Comparison of ENCODE assay signal across 8 cellular contexts in genomic region chr1:66336641-66336991, GRCh38.
DNase-seq lines count a peak whose midpoint lies in the region; ATAC-seq and TF ChIP-seq lines count a peak whose summit lies in the region.

No MANE protein-coding gene starts in this region.

- H3K4me3 ChIP-seq in lower lobe of right lung (peak overlapping the region; percentile 65), thoracic aorta (peak overlapping the region; percentile 79), HAP-1 (no peak overlapping the region), mesendoderm (ENCODE audit: low read length) (no peak overlapping the region)

- H2BK15ac ChIP-seq in mesendoderm (replicated peaks; ENCODE audit: low read depth), result no peak overlapping the region

- peak overlapping the region; percentile 98 for H3K4me3 Mint-ChIP-seq in activated naive CD4-positive, alpha-beta T cell treated with anti-CD3 and anti-CD28 coated beads, Interleukin-2, amount 10 ng/mL, durations not matched to agents 7 days and 5 days
- H3K4me3 Mint-ChIP-seq in activated T-helper 17 cell treated with anti-CD3 and anti-CD28 coated beads, Interleukin-2, amount 50 U/mL, for 72 hours, result peak overlapping the region; percentile 86

- H4K5ac ChIP-seq in mesendoderm (ENCODE audit: low read length), result no peak overlapping the region

- H3K27me3 Mint-ChIP-seq in activated naive CD4-positive, alpha-beta T cell treated with anti-CD3 and anti-CD28 coated beads, Interleukin-2, amount 10 ng/mL, durations not matched to agents 7 days and 5 days, result no peaks in the 10 kb centered on the region
- H3K27me3 Mint-ChIP-seq in activated T-helper 17 cell treated with anti-CD3 and anti-CD28 coated beads, Interleukin-2, amount 50 U/mL, for 72 hours, result no peaks in the 10 kb centered on the region

- H3K9ac ChIP-seq in mesendoderm (ENCODE audit: low read length), result no peak overlapping the region

- no peak overlapping the region for H3K56ac ChIP-seq in mesendoderm (ENCODE audit: low read length)

- H3K79me2 ChIP-seq in mesendoderm (ENCODE audit: control insufficient read depth, insufficient read depth, low read length), result peaks cover 25% of the 10 kb centered on the region

- H2BK120ac ChIP-seq in mesendoderm (ENCODE audit: low read depth, low read length), result no peak overlapping the region

- peaks cover 51% of the 10 kb centered on the region for H3K4me1 Mint-ChIP-seq in activated naive CD4-positive, alpha-beta T cell treated with anti-CD3 and anti-CD28 coated beads, Interleukin-2, amount 10 ng/mL, durations not matched to agents 7 days and 5 days
- peaks cover 12% of the 10 kb centered on the region for H3K4me1 Mint-ChIP-seq in activated T-helper 17 cell treated with anti-CD3 and anti-CD28 coated beads, Interleukin-2, amount 50 U/mL, for 72 hours

- no peak overlapping the region for H3K23ac ChIP-seq in mesendoderm (ENCODE audit: low read length)

- no CpG with 5 or more reads among the region's 2 CpGs for WGBS in mesendoderm (ENCODE audit: extremely low coverage, insufficient coverage, low lambda C conversion rate)

- in situ Hi-C loops in HAP-1 (cut with MboI; ENCODE audit: low sequenced_read_pairs), result no loop called here

- CTCF ChIA-PET in activated naive CD4-positive, alpha-beta T cell treated with anti-CD3 and anti-CD28 coated beads, Interleukin-2, amount 10 ng/mL, durations not matched to agents 7 days and 5 days (lab: Charles Lee), result interaction anchor here (1.0 to 3.1 kb wide), 8 partner anchors 10 to 109 kb away, joined by 3 to 13 read pairs (median 8); no protein-coding TSS in a partner anchor

- H3K27ac ChIP-seq in lower lobe of right lung (peak overlapping the region; percentile 84), thoracic aorta (peak overlapping the region in 1 of 2 donors; percentile 43), mesendoderm (ENCODE audit: low read depth, low read length) (no peak overlapping the region)

- no peaks in the 10 kb centered on the region for H3K9me3 Mint-ChIP-seq in activated naive CD4-positive, alpha-beta T cell treated with anti-CD3 and anti-CD28 coated beads, Interleukin-2, amount 10 ng/mL, durations not matched to agents 7 days and 5 days
- no peaks in the 10 kb centered on the region for H3K9me3 Mint-ChIP-seq in activated T-helper 17 cell treated with anti-CD3 and anti-CD28 coated beads, Interleukin-2, amount 50 U/mL, for 72 hours

- peaks cover 5% of the 10 kb centered on the region for H3K79me1 ChIP-seq in mesendoderm (ENCODE audit: low read length)

- H3K4ac ChIP-seq in mesendoderm (ENCODE audit: low read depth, low read length), result no peak overlapping the region

- no peak overlapping the region for H3K4me2 ChIP-seq in mesendoderm (ENCODE audit: low read length)

- no peak for TF ChIP-seq CTCF in lower lobe of right lung (IDR thresholded peaks at IDR 0.05)
- no peak for TF ChIP-seq CTCF in thoracic aorta (IDR thresholded peaks at IDR 0.05)

- intact Hi-C loops in lower lobe of right lung (cut with DNase I), result no loop called here

- H3K36me3 ChIP-seq in lower lobe of right lung (no peaks in the 10 kb centered on the region), thoracic aorta (no peaks in the 10 kb centered on the region), HAP-1 (replicated peaks) (no peaks in the 10 kb centered on the region), mesendoderm (ENCODE audit: control insufficient read depth, insufficient read depth, low read length) (no peaks in the 10 kb centered on the region)

- H4K8ac ChIP-seq in mesendoderm (ENCODE audit: low read depth, low read length), result no peak overlapping the region

- no peak for DNase-seq in activated naive CD4-positive, alpha-beta T cell treated with anti-CD3 and anti-CD28 coated beads, Interleukin-2, amount 10 ng/mL, durations not matched to agents 7 days and 5 days
- no peak for DNase-seq in activated naive CD4-positive, alpha-beta T cell (lab: John Stamatoyannopoulos, UW)
- DNase-seq in lower lobe of right lung, result no peak
- no peak for DNase-seq in thoracic aorta (ENCODE audit: low spot score)
- no peak for DNase-seq in HAP-1 (ENCODE audit: low spot score in 2 of 2)
- DNase-seq in mesendoderm, result no peak

- H3K36me3 Mint-ChIP-seq in activated naive CD4-positive, alpha-beta T cell treated with anti-CD3 and anti-CD28 coated beads, Interleukin-2, amount 10 ng/mL, durations not matched to agents 7 days and 5 days, result peaks cover 57% of the 10 kb centered on the region
- peaks cover 97% of the 10 kb centered on the region for H3K36me3 Mint-ChIP-seq in activated T-helper 17 cell treated with anti-CD3 and anti-CD28 coated beads, Interleukin-2, amount 50 U/mL, for 72 hours (ENCODE audit: low read depth)

- ATAC-seq in activated T-helper 17 cell treated with anti-CD3 and anti-CD28 coated beads, Interleukin-2, amount 50 U/mL, for 72 hours (replicated peaks), result no peak
- ATAC-seq in lower lobe of right lung (no peak), thoracic aorta (ENCODE audit: insufficient number of reproducible peaks, low FRiP score, low read depth) (no peak), HG03280 (IDR thresholded peaks at IDR 0.05; ENCODE audit: unreplicated experiment) (no peak)

- peak overlapping the region; percentile 98 for H3K27ac Mint-ChIP-seq in activated naive CD4-positive, alpha-beta T cell treated with anti-CD3 and anti-CD28 coated beads, Interleukin-2, amount 10 ng/mL, durations not matched to agents 7 days and 5 days
- peak overlapping the region; percentile 97 for H3K27ac Mint-ChIP-seq in activated T-helper 17 cell treated with anti-CD3 and anti-CD28 coated beads, Interleukin-2, amount 50 U/mL, for 72 hours

- H3K27me3 ChIP-seq in lower lobe of right lung (ENCODE audit: low read depth) (no peaks in the 10 kb centered on the region), thoracic aorta (replicated peaks; ENCODE audit: insufficient read depth) (no peaks in the 10 kb centered on the region), HAP-1 (ENCODE audit: low read depth) (peaks cover 11% of the 10 kb centered on the region), mesendoderm (ENCODE audit: insufficient read depth, low read length, poor library complexity) (no peaks in the 10 kb centered on the region)

- no peak overlapping the region for H2BK5ac ChIP-seq in mesendoderm (ENCODE audit: low read length)

- no peak overlapping the region for H3K18ac ChIP-seq in mesendoderm (ENCODE audit: low read length)

- H3K4me1 ChIP-seq in lower lobe of right lung (peaks cover 66% of the 10 kb centered on the region), thoracic aorta (ENCODE audit: control insufficient read depth in 1 of 2, low read depth in 2 of 2) (peaks cover 2 to 39% of the 10 kb centered on the region in 2 donors), HAP-1 (peaks cover 29% of the 10 kb centered on the region), mesendoderm (ENCODE audit: control insufficient read depth, low read depth, low read length) (peaks cover 14% of the 10 kb centered on the region)

- no peak overlapping the region for H2AK5ac ChIP-seq in mesendoderm (ENCODE audit: low read length)

- H3K9me3 ChIP-seq in lower lobe of right lung (no peaks in the 10 kb centered on the region), thoracic aorta (no peaks in the 10 kb centered on the region), HAP-1 (no peaks in the 10 kb centered on the region)

Comparison
In these comparisons a context has a peak if more than half of its experiments do, and no peak if none do; other contexts are left out.
1. H3K4me3 ChIP-seq: peak in lower lobe of right lung (single experiment) and thoracic aorta (single experiment); none in HAP-1 (single experiment) and mesendoderm (single experiment).